ENCODE assay signal across 17 cellular contexts in genomic region chr11:46105134-46105628, GRCh38. TPM values are rescaled to one million over a fixed set of nuclear protein-coding genes. Genes with fewer than 3 reads are reported as not detected.
DNase-seq lines count a peak whose midpoint lies in the region; ATAC-seq and TF ChIP-seq lines count a peak whose summit lies in the region.
"Had no signal": no experiment of that assay in that cellular context is flagged by ENCODE, and none has a peak within 500 bp of the region (broad histone marks: within the 10 kb centered on the region; RNA-seq: fewer than 3 reads in every experiment).

No MANE protein-coding gene starts in this region.

- H3K4me1 ChIP-seq in A673 (ENCODE audit: insufficient read depth, low read length, poor library complexity, severe bottlenecking): peaks cover 49% of the 10 kb centered on the region
- peaks cover 2% of the 10 kb centered on the region; the same call in 1 of the 2 replicates for H3K4me1 ChIP-seq in IMR-90 (ENCODE audit: control insufficient read depth, insufficient read depth, low read length)
- H3K4me1 ChIP-seq in mesendoderm (ENCODE audit: control insufficient read depth, low read depth, low read length): no peaks in the 10 kb centered on the region

- peaks cover 45% of the 10 kb centered on the region for H4K20me1 ChIP-seq in IMR-90 (ENCODE audit: insufficient read depth, low read length)

- dilution Hi-C loops in IMR-90 (cut with HindIII; ENCODE audit: low sequenced_read_pairs, unreplicated experiment): no loop called here

- no peak overlapping the region for H2AK5ac ChIP-seq in IMR-90 (ENCODE audit: low read depth, low read length)
- H2AK5ac ChIP-seq in mesendoderm (ENCODE audit: low read length): no peak overlapping the region

- H2BK120ac ChIP-seq in IMR-90 (ENCODE audit: low read depth, low read length) (no peak overlapping the region), mesendoderm (ENCODE audit: low read depth, low read length) (no peak overlapping the region)

- H4K8ac ChIP-seq in IMR-90 (ENCODE audit: low read depth in 2 of 2, low read length in 2 of 2) (no peak overlapping the region), mesendoderm (ENCODE audit: low read depth, low read length) (no peak overlapping the region)

- H3K56ac ChIP-seq in IMR-90 (ENCODE audit: extremely low read depth, insufficient read depth, low read length): no peak overlapping the region
- H3K56ac ChIP-seq in mesendoderm (ENCODE audit: low read length): no peak overlapping the region

- H3K4me2 ChIP-seq in IMR-90 (ENCODE audit: low read depth, low read length) (peak overlapping the region; percentile 8; the same call in 1 of the 2 replicates), mesendoderm (ENCODE audit: low read length) (no peak overlapping the region)
- H3K4me2 ChIP-seq: A549 had no signal

- TF ChIP-seq RAD21 in IMR-90 (IDR thresholded peaks at IDR 0.05; ENCODE audit: low read length): no peak

- H3K79me1 ChIP-seq in IMR-90 (ENCODE audit: low read depth in 1 of 2, low read length in 2 of 2) (peaks cover 18 to 58% of the 10 kb centered on the region in 2 experiments), mesendoderm (ENCODE audit: low read length) (no peaks in the 10 kb centered on the region)

- POLR2A ChIA-PET in A673 (lab: Charles Lee; ENCODE audit: low non-redundant PET): interaction anchor here (0.7 kb wide), 1 partner anchor 138 kb away, joined by 4 read pairs; no protein-coding TSS in a partner anchor
- POLR2A ChIA-PET in IMR-90 (lab: Charles Lee; ENCODE audit: unreplicated experiment): no interaction called here

- H3K4ac ChIP-seq in IMR-90 (ENCODE audit: low read depth, low read length): no peak overlapping the region
- no peak overlapping the region for H3K4ac ChIP-seq in mesendoderm (ENCODE audit: low read depth, low read length)

- BruUV-seq in A673 (replicated peaks; lab: Mats Ljungman, UMichigan) (no TSS peak), IMR-90 (replicated peaks; lab: Mats Ljungman, UMichigan) (no TSS peak)

- H3K4me3 ChIP-seq in A673 (ENCODE audit: low read depth, low read length, poor library complexity, severe bottlenecking) (no peak overlapping the region), IMR-90 (ENCODE audit: insufficient read depth, low read depth, low read length) (no peak overlapping the region), choroid plexus epithelial cell (ENCODE audit: low read depth, low read length) (no peak overlapping the region), mesendoderm (ENCODE audit: low read length) (no peak overlapping the region)
- H3K4me3 ChIP-seq: A549 had no signal

- H3K14ac ChIP-seq in IMR-90 (replicated peaks; ENCODE audit: low read depth, low read length): no peak overlapping the region

- no peaks in the 10 kb centered on the region for H3K9me3 ChIP-seq in A673 (ENCODE audit: low read depth, low read length, poor library complexity, severe bottlenecking)
- H3K9me3 ChIP-seq in IMR-90 (ENCODE audit: control insufficient read depth, insufficient read depth, low read length): no peaks in the 10 kb centered on the region
- H3K9me3 ChIP-seq: A549 had no signal

- no peak overlapping the region for H4K91ac ChIP-seq in IMR-90 (ENCODE audit: insufficient read depth, low read depth, low read length)

- peaks cover 5% of the 10 kb centered on the region; the same call in 1 of the 2 replicates for H3K9me1 ChIP-seq in IMR-90 (ENCODE audit: insufficient read depth, low read length)

- no peak overlapping the region for H3K23ac ChIP-seq in IMR-90 (ENCODE audit: low read depth, low read length)
- no peak overlapping the region for H3K23ac ChIP-seq in mesendoderm (ENCODE audit: low read length)

- 86 to 100% methylated on average over 1 to 2 of the region's 6 CpGs for WGBS in IMR-90 (ENCODE audit: extremely low coverage in 2 of 2, insufficient read length in 1 of 2), 2 experiments
- 100% methylated on average over 2 of the region's 6 CpGs for WGBS in mesendoderm (ENCODE audit: extremely low coverage, insufficient coverage, low lambda C conversion rate)

- DNase-seq in A673 (ENCODE audit: low spot score): no peak
- no peak for DNase-seq in IMR-90
- peak; percentile 23 for DNase-seq in choroid plexus epithelial cell (ENCODE audit: low read depth)
- DNase-seq in mesendoderm: peak; percentile 23
- no peak for DNase-seq in DMS 273 treated with DMSO at 0.1 percent for 48 hours (lab: John Stamatoyannopoulos, UW)
- DNase-seq in NCI-H187 treated with DMSO at 0.1 percent for 48 hours (lab: John Stamatoyannopoulos, UW): no peak
- no peak for DNase-seq in NCI-H146 treated with DMSO at 0.1 percent for 48 hours (lab: John Stamatoyannopoulos, UW; ENCODE audit: unreplicated experiment)
- DNase-seq: head of caudate nucleus, NCI-H2081, NCI-H524, SHP77, T-helper 17 cell had no signal

- in situ Hi-C loops in IMR-90 (cut with MboI; ENCODE audit: low sequenced_read_pairs): loop anchor here (25.0 kb wide), 1 partner anchor 207 kb away; no protein-coding TSS in a partner anchor

- H3K9ac ChIP-seq in IMR-90 (ENCODE audit: low read depth, low read length) (no peak overlapping the region), mesendoderm (ENCODE audit: low read length) (no peak overlapping the region)

- H2BK15ac ChIP-seq in IMR-90 (ENCODE audit: low read depth, low read length) (no peak overlapping the region), mesendoderm (replicated peaks; ENCODE audit: low read depth) (no peak overlapping the region)

- CTCF ChIA-PET in A673 (lab: Charles Lee) (interaction anchor here (0.8 to 1.2 kb wide), 2 partner anchors 13 kb away, joined by 4 read pairs; no protein-coding TSS in a partner anchor), IMR-90 (lab: Yijun Ruan, JAX) (interaction anchor here (0.6 kb wide), 1 partner anchor 1023 kb away, joined by 3 read pairs; no protein-coding TSS in a partner anchor)

- H2BK5ac ChIP-seq in IMR-90 (ENCODE audit: low read depth, low read length, poor library complexity, severe bottlenecking) (no peak overlapping the region), mesendoderm (ENCODE audit: low read length) (no peak overlapping the region)

- H3K36me3 ChIP-seq in A673 (ENCODE audit: insufficient read depth, low read length, poor library complexity, severe bottlenecking) (no peaks in the 10 kb centered on the region), IMR-90 (ENCODE audit: control insufficient read depth, insufficient read depth, low read length) (no peaks in the 10 kb centered on the region), mesendoderm (ENCODE audit: control insufficient read depth, insufficient read depth, low read length) (no peaks in the 10 kb centered on the region)

- H4K5ac ChIP-seq in IMR-90 (ENCODE audit: low read depth, low read length): no peak overlapping the region
- no peak overlapping the region for H4K5ac ChIP-seq in mesendoderm (ENCODE audit: low read length)

- H3K27me3 ChIP-seq in A673 (replicated peaks; ENCODE audit: insufficient read depth, low read depth, low read length, poor library complexity) (no peaks in the 10 kb centered on the region), IMR-90 (ENCODE audit: control insufficient read depth, insufficient read depth, low read length) (no peaks in the 10 kb centered on the region), mesendoderm (ENCODE audit: insufficient read depth, low read length, poor library complexity) (no peaks in the 10 kb centered on the region)

- H2AFZ ChIP-seq in IMR-90 (replicated peaks; ENCODE audit: low read length, poor library complexity): no peak overlapping the region

- H3K27ac ChIP-seq in A673 (ENCODE audit: low read depth, low read length, poor library complexity, severe bottlenecking): peak overlapping the region; percentile 1
- H3K27ac ChIP-seq in IMR-90 (ENCODE audit: insufficient read depth, low read length): no peak overlapping the region
- H3K27ac ChIP-seq in mesendoderm (ENCODE audit: low read depth, low read length): no peak overlapping the region
- H3K27ac ChIP-seq: A549, C4-2B had no signal

- H3K18ac ChIP-seq in IMR-90 (ENCODE audit: low read depth, low read length) (no peak overlapping the region), mesendoderm (ENCODE audit: low read length) (no peak overlapping the region)

- no peak for TF ChIP-seq CTCF in A673 (conservative IDR thresholded peaks at IDR 0.05; ENCODE audit: low read depth, low read length)
- TF ChIP-seq CTCF in IMR-90 (conservative IDR thresholded peaks at IDR 0.05; ENCODE audit: low read depth, low read length): no peak
- no peak for TF ChIP-seq CTCF in choroid plexus epithelial cell (conservative IDR thresholded peaks at IDR 0.05; ENCODE audit: low read depth, low read length)

- no peak overlapping the region for H2BK20ac ChIP-seq in IMR-90 (ENCODE audit: low read depth, low read length)

- no peak for TF ChIP-seq POLR2A in IMR-90 (IDR thresholded peaks at IDR 0.05; ENCODE audit: low read depth, low read length)

- intact Hi-C loops in A673 (cut with micrococcal nuclease; ENCODE audit: unreplicated experiment): no loop called here
- intact Hi-C loops in IMR-90 (cut with micrococcal nuclease): no loop called here

- H2AK9ac ChIP-seq in IMR-90 (replicated peaks; ENCODE audit: low read depth, low read length, poor library complexity): no peak overlapping the region

- ATAC-seq in IMR-90 (ENCODE audit: low read depth) (no peak), HG03521 (IDR thresholded peaks at IDR 0.05; ENCODE audit: unreplicated experiment) (no peak)
- ATAC-seq: A549; esophagus mucosa; stimulated activated memory B cell treated with anti-CD40 and anti-IgM and Interleukin-4, amounts not matched to agents 10 μg/mL and 1 μg/mL and 100 μg/mL, for 72 hours; T-helper 17 cell had no signal

- H3K79me2 ChIP-seq in mesendoderm (ENCODE audit: control insufficient read depth, insufficient read depth, low read length): no peaks in the 10 kb centered on the region

TF ChIP-seq in IMR-90, 13 proteins besides CTCF, POLR2A, EP300 and RAD21:
- TF ChIP-seq MAFK (IDR thresholded peaks at IDR 0.05; ENCODE audit: low read depth, low read length): no peak
- TF ChIP-seq MXI1 (IDR thresholded peaks at IDR 0.05; ENCODE audit: borderline replicate concordance, low read depth, low read length): no peak
- no peak for TF ChIP-seq RFX5 (IDR thresholded peaks at IDR 0.05; ENCODE audit: low read depth, low read length)
- no peak for TF ChIP-seq FOS (IDR thresholded peaks at IDR 0.05; ENCODE audit: low read depth, low read length)
- TF ChIP-seq NFE2L2 (IDR thresholded peaks at IDR 0.05; ENCODE audit: low read depth, low read length): no peak

RNA-seq across cellular contexts. Expression of gene PHF21A, which starts 16.1 kb away (rescaled TPM):
- 77.2 and 106 TPM in 2 replicates for total RNA-seq in A673 (2021)
- total RNA-seq in IMR-90 (2012; rRNA removed): 9.0 and 9.7 TPM in 2 replicates
- 20.6 and 23.6 TPM in 2 replicates for polyA plus RNA-seq in IMR-90 (2012; rRNA removed)
- 10.6 and 13.2 TPM in 2 replicates for polyA plus RNA-seq in IMR-90 (2012; cell fraction: cytosol; rRNA removed)
- 32.8 and 122 TPM in 2 replicates for polyA plus RNA-seq in IMR-90 (2012; cell fraction: nucleus; rRNA removed; ENCODE audit: low replicate concordance)
- polyA plus RNA-seq in mesendoderm (2013, experiment 1 of 2): 13.0 TPM
- 14.0 TPM for polyA plus RNA-seq in mesendoderm (2013, experiment 2 of 2)

Comparison
In these comparisons a context has a peak if more than half of its experiments do, and no peak if none do; other contexts are left out.
1. DNase-seq: peak in choroid plexus epithelial cell (single experiment) and mesendoderm (single experiment); none in A673 (single experiment), IMR-90 (single experiment), DMS 273 treated with DMSO at 0.1 percent for 48 hours (single experiment), NCI-H187 treated with DMSO at 0.1 percent for 48 hours (single experiment) and NCI-H146 treated with DMSO at 0.1 percent for 48 hours (single experiment).